Comparison of ENCODE assay signal across 21 cellular contexts in the genomic region with DNA sequence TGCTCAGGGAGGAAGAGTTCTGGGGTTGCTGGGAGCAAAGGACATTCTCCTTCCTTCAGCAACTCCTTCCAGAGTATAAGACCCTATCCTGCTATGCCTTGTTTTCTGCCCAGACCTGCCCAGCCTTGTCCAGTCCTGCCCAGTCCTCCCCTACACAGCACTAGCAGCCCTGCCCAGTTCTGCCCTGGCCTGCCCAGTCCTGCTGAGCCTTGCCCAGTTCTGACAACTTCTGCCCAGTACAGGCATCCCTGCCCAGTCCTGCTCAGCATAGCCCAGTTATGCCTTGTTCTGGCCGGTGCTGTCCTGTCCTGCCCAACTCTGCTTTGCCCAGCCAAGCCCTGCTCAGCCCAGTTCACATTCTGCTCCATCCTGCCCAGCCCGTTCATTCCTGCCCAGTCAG. TPM values are rescaled to one million over a fixed set of nuclear protein-coding genes. Genes with fewer than 3 reads are reported as not detected.
DNase-seq lines count a peak whose midpoint lies in the region; ATAC-seq and TF ChIP-seq lines count a peak whose summit lies in the region.
"Had no signal": no experiment of that assay in that cellular context is flagged by ENCODE, and none has a peak within 500 bp of the region (broad histone marks: within the 10 kb centered on the region; RNA-seq: fewer than 3 reads in every experiment).

No MANE protein-coding gene starts in this region.

- no peaks in the 10 kb centered on the region for H3K9me3 Mint-ChIP-seq in progenitor cell of endocrine pancreas (ENCODE audit: low read depth)
- H3K9me3 Mint-ChIP-seq: CD8-positive, alpha-beta T cell had no signal

- H3K4me1 ChIP-seq in SK-N-SH (ENCODE audit: control insufficient read depth in 1 of 2, insufficient read depth in 2 of 2, low read depth in 1 of 2, low read length in 1 of 2), result no peaks in the 10 kb centered on the region
- peaks cover 0 to 40% (median 0%) of the 10 kb centered on the region in 3 donors for H3K4me1 ChIP-seq in esophagus squamous epithelium

- ATAC-seq in SK-N-SH treated with all-trans-retinoic acid at 6 μM for 48 hours (peak; percentile 30; the same call in 1 of the 3 replicates), GM19463 (IDR thresholded peaks at IDR 0.05; ENCODE audit: unreplicated experiment) (no peak), HG02870 (IDR thresholded peaks at IDR 0.05; ENCODE audit: unreplicated experiment) (no peak)
- ATAC-seq: CD8-positive, alpha-beta T cell; HepG2; Right ventricle myocardium inferior had no signal

- H3K4me3 Mint-ChIP-seq in progenitor cell of endocrine pancreas (ENCODE audit: low read depth), result no peak overlapping the region
- H3K4me3 Mint-ChIP-seq: CD8-positive, alpha-beta T cell had no signal

- WGBS in SK-N-SH (ENCODE audit: low lambda C conversion rate), result 14% methylated on average over 2 of the region's 2 CpGs
- 20 to 91% methylated on average over 1 to 2 of the region's 2 CpGs for WGBS in esophagus squamous epithelium, 2 donors

- no peaks in the 10 kb centered on the region for H4K20me1 ChIP-seq in SK-N-SH (ENCODE audit: insufficient read depth)

- no peak overlapping the region for H3K9ac ChIP-seq in SK-N-SH
- H3K9ac ChIP-seq: KMS-11 had no signal

- no peaks in the 10 kb centered on the region for H3K9me2 ChIP-seq in SK-N-SH

- TF ChIP-seq POLR2A in esophagus squamous epithelium (IDR thresholded peaks at IDR 0.05), result no peak

- H3K36me3 Mint-ChIP-seq in progenitor cell of endocrine pancreas (ENCODE audit: insufficient read depth), result no peaks in the 10 kb centered on the region
- H3K36me3 Mint-ChIP-seq: CD8-positive, alpha-beta T cell had no signal

- TF ChIP-seq RAD21 in SK-N-SH (IDR thresholded peaks at IDR 0.05; ENCODE audit: low read length), result no peak

- H2AFZ ChIP-seq in SK-N-SH (ENCODE audit: low read depth), result no peak overlapping the region

- H3K9me3 ChIP-seq in SK-N-SH (no peaks in the 10 kb centered on the region), esophagus squamous epithelium (no peaks in the 10 kb centered on the region)
- H3K9me3 ChIP-seq: MG63 had no signal

- H3K79me2 ChIP-seq in SK-N-SH (ENCODE audit: insufficient read depth), result no peaks in the 10 kb centered on the region

- H3K27ac ChIP-seq in SK-N-SH (ENCODE audit: low read depth in 2 of 2, low read length in 1 of 2), result no peak overlapping the region
- H3K27ac ChIP-seq in esophagus squamous epithelium, result peak overlapping the region; percentile 49 to 63 (median 55)
- H3K27ac ChIP-seq: 22Rv1, KMS-11 had no signal

- TF ChIP-seq CTCF in SK-N-SH (IDR thresholded peaks at IDR 0.05), result no peak
- no peak for TF ChIP-seq CTCF in esophagus squamous epithelium (IDR thresholded peaks at IDR 0.05)
- TF ChIP-seq CTCF in progenitor cell of endocrine pancreas (IDR thresholded peaks at IDR 0.05; ENCODE audit: unreplicated experiment), result no peak

- POLR2A ChIA-PET in SK-N-SH (lab: Yijun Ruan, JAX), result no interaction called here

- H3F3A ChIP-seq in SK-N-SH (replicated peaks; ENCODE audit: insufficient read depth), result no peaks in the 10 kb centered on the region

- DNase-seq in SK-N-SH, result no peak
- no peak for DNase-seq in esophagus squamous epithelium (lab: John Stamatoyannopoulos, UW)
- no peak for DNase-seq in progenitor cell of endocrine pancreas (ENCODE audit: low spot score, unreplicated experiment)
- no peak for DNase-seq in NCI-H748 treated with DMSO at 0.1 percent for 48 hours (lab: John Stamatoyannopoulos, UW)
- DNase-seq in NCI-H82 (lab: John Stamatoyannopoulos, UW), result no peak
- DNase-seq: DMS79, HCEC 1CT, MG63, NCI-H1092, NCI-H146, NCI-H2081, NCI-H510A had no signal

- intact Hi-C loops in esophagus squamous epithelium (cut with DNase I), result no loop called here

- peak overlapping the region; percentile 54 for H3K27ac Mint-ChIP-seq in progenitor cell of endocrine pancreas
- H3K27ac Mint-ChIP-seq: CD8-positive, alpha-beta T cell had no signal

- peaks cover 16% of the 10 kb centered on the region for H3K27me3 Mint-ChIP-seq in progenitor cell of endocrine pancreas

- peaks cover 2% of the 10 kb centered on the region for H3K4me1 Mint-ChIP-seq in progenitor cell of endocrine pancreas (ENCODE audit: low read depth)

- H3K36me3 ChIP-seq in SK-N-SH (replicated peaks in 1 of 2; ENCODE audit: control insufficient read depth in 1 of 2, insufficient read depth in 2 of 2, low read length in 1 of 2) (no peaks in the 10 kb centered on the region), esophagus squamous epithelium (no peaks in the 10 kb centered on the region)
- H3K36me3 ChIP-seq: MG63 had no signal

- CTCF ChIA-PET in SK-N-SH (lab: Yijun Ruan, JAX), result no interaction called here

- H3K27me3 ChIP-seq in SK-N-SH (ENCODE audit: insufficient read depth), result no peaks in the 10 kb centered on the region
- H3K27me3 ChIP-seq in esophagus squamous epithelium, result peaks cover 0 to 9% (median 0%) of the 10 kb centered on the region in 4 donors

- no peak overlapping the region for H3K4me2 ChIP-seq in SK-N-SH
- H3K4me2 ChIP-seq: KMS-11 had no signal

- TF ChIP-seq EP300 in SK-N-SH (IDR thresholded peaks at IDR 0.05; ENCODE audit: borderline replicate concordance in 1 of 2, low read depth in 1 of 2, low read length in 1 of 2), result no peak

- H3K4me3 ChIP-seq in SK-N-SH (ENCODE audit: low read depth in 2 of 2, low read length in 1 of 2) (no peak overlapping the region), esophagus squamous epithelium (no peak overlapping the region)
- H3K4me3 ChIP-seq: MG63 had no signal

TF ChIP-seq in SK-N-SH treated with all-trans-retinoic acid at 6 μM for 48 hours, 23 proteins besides CTCF, POLR2A, EP300 and RAD21 (continues in another document):
- TF ChIP-seq ESRRG (CRISPR knock-in tag; IDR thresholded peaks at IDR 0.05) (no peak), BACH2 (CRISPR knock-in tag; IDR thresholded peaks at IDR 0.05; ENCODE audit: borderline replicate concordance) (no peak), ZNF565 (CRISPR knock-in tag; conservative IDR thresholded peaks at IDR 0.05; ENCODE audit: low read depth) (no peak), TCF4 (CRISPR knock-in tag; IDR thresholded peaks at IDR 0.05; ENCODE audit: borderline replicate concordance) (no peak), ZC3H10 (CRISPR knock-in tag; IDR thresholded peaks at IDR 0.05) (no peak), PPARA (CRISPR knock-in tag; IDR thresholded peaks at IDR 0.05; ENCODE audit: borderline replicate concordance) (no peak), ISL1 (CRISPR knock-in tag; IDR thresholded peaks at IDR 0.05) (no peak), CSDC2 (CRISPR knock-in tag; IDR thresholded peaks at IDR 0.05) (no peak), TOX (CRISPR knock-in tag; IDR thresholded peaks at IDR 0.05; ENCODE audit: borderline replicate concordance) (no peak), ZFP3 (CRISPR knock-in tag; IDR thresholded peaks at IDR 0.05) (no peak), ZFP30 (CRISPR knock-in tag; IDR thresholded peaks at IDR 0.05) (no peak)
- TF ChIP-seq, protein P1, sequence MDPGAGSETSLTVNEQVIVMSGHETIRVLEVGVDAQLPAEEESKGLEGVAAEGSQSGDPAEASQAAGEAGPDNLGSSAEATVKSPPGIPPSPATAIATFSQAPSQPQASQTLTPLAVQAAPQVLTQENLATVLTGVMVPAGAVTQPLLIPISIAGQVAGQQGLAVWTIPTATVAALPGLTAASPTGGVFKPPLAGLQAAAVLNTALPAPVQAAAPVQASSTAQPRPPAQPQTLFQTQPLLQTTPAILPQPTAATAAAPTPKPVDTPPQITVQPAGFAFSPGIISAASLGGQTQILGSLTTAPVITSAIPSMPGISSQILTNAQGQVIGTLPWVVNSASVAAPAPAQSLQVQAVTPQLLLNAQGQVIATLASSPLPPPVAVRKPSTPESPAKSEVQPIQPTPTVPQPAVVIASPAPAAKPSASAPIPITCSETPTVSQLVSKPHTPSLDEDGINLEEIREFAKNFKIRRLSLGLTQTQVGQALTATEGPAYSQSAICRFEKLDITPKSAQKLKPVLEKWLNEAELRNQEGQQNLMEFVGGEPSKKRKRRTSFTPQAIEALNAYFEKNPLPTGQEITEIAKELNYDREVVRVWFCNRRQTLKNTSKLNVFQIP (CRISPR knock-in tag; IDR thresholded peaks at IDR 0.05; ENCODE audit: borderline replicate concordance, low read depth), result no peak

TF ChIP-seq in SK-N-SH, 30 proteins besides CTCF, POLR2A, EP300 and RAD21 (continues in another document):
- TF ChIP-seq MEF2A (IDR thresholded peaks at IDR 0.05; ENCODE audit: borderline replicate concordance, low read depth) (no peak), FOXJ3 (CRISPR knock-in tag; IDR thresholded peaks at IDR 0.05) (no peak), NRF1 (IDR thresholded peaks at IDR 0.05; ENCODE audit: low read depth, low read length) (no peak), GABPA (IDR thresholded peaks at IDR 0.05; ENCODE audit: low read depth) (no peak), POLR2AphosphoS5 (IDR thresholded peaks at IDR 0.05; ENCODE audit: low read depth, low read length) (no peak)
- TF ChIP-seq, protein P2, sequence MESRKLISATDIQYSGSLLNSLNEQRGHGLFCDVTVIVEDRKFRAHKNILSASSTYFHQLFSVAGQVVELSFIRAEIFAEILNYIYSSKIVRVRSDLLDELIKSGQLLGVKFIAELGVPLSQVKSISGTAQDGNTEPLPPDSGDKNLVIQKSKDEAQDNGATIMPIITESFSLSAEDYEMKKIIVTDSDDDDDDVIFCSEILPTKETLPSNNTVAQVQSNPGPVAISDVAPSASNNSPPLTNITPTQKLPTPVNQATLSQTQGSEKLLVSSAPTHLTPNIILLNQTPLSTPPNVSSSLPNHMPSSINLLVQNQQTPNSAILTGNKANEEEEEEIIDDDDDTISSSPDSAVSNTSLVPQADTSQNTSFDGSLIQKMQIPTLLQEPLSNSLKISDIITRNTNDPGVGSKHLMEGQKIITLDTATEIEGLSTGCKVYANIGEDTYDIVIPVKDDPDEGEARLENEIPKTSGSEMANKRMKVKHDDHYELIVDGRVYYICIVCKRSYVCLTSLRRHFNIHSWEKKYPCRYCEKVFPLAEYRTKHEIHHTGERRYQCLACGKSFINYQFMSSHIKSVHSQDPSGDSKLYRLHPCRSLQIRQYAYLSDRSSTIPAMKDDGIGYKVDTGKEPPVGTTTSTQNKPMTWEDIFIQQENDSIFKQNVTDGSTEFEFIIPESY (IDR thresholded peaks at IDR 0.05; ENCODE audit: borderline replicate concordance, low read depth), result no peak
- TF ChIP-seq, protein P3, sequence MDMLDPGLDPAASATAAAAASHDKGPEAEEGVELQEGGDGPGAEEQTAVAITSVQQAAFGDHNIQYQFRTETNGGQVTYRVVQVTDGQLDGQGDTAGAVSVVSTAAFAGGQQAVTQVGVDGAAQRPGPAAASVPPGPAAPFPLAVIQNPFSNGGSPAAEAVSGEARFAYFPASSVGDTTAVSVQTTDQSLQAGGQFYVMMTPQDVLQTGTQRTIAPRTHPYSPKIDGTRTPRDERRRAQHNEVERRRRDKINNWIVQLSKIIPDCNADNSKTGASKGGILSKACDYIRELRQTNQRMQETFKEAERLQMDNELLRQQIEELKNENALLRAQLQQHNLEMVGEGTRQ (IDR thresholded peaks at IDR 0.05; ENCODE audit: borderline replicate concordance, low read depth, low read length), result no peak

RNA-seq across cellular contexts. Expression of a gene that starts 44.9 kb away (rescaled TPM):
- 0.30 and 0.55 TPM in 2 replicates for polyA plus RNA-seq in SK-N-SH (2012; rRNA removed)
- 0.22 and 0.62 TPM in 2 replicates for polyA plus RNA-seq in SK-N-SH (2012; cell fraction: cytosol; rRNA removed)
- polyA plus RNA-seq in SK-N-SH (2012; cell fraction: nucleus; rRNA removed), result 0.32 and 0.77 TPM in 2 replicates
- under 1 TPM in 1 of 4 donors, not detected in 3; 0.19 TPM for total RNA-seq in esophagus squamous epithelium
- total RNA-seq in progenitor cell of endocrine pancreas, result 0.11 TPM in 1 of 2 replicates, not detected in the other
- total RNA-seq: CD8-positive, alpha-beta T cell; HepG2 had no signal
- polyA plus RNA-seq: BJ, HepG2 had no signal

Comparison
In these comparisons a context has a peak if more than half of its experiments do, and no peak if none do; other contexts are left out.
1. H3K27ac ChIP-seq: peak in esophagus squamous epithelium (4 of 4); none in SK-N-SH (0 of 2).